In the genomic region with DNA sequence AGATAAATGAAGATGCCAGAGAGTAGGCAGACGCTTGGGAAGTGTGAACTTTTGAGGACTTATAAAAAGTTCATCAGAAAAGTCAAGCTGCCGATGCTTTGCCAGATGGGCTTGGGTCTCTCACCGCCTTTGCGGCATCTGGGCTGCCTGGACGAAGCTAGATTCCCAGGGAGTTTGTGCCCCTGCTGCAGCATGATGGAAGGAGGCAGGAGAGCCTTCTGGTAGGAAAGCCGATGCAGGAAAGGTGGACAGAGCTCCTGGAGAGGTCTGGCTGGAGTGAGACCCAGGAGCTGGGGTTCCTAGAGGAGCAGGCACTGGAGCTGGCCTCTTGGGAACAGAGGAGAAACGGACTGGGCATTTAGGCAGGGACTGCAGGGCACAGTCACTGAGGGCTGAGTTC, we compare ENCODE assay signal across 20 cellular contexts. TPM values are rescaled to one million over a fixed set of nuclear protein-coding genes. Genes with fewer than 3 reads are reported as not detected.
"Had no signal": no experiment of that assay in that cellular context is flagged by ENCODE, and none has a peak within 500 bp of the region (broad histone marks: within the 10 kb centered on the region; RNA-seq: fewer than 3 reads in every experiment).

No MANE protein-coding gene starts in this region.

- H3K4me1 ChIP-seq: body of pancreas, left lung, upper lobe of right lung had no signal

- ATAC-seq: activated CD4-positive, CD25-positive, alpha-beta regulatory T cell treated with anti-CD3 and anti-CD28 coated beads, Interleukin-2, amount 50 U/mL, for 24 hours; body of pancreas; left lung; stimulated activated memory B cell treated with anti-CD40 and anti-IgM and Interleukin-4, amounts not matched to agents 10 μg/mL and 1 μg/mL and 100 μg/mL, for 72 hours; T-helper 17 cell; upper lobe of right lung had no signal

- H3K27me3 ChIP-seq: body of pancreas had no signal

- H3K36me3 ChIP-seq: left lung, thoracic aorta, upper lobe of right lung had no signal

- DNase-seq: activated CD4-positive, alpha-beta T cell treated with anti-CD3 and anti-CD28 coated beads, Interleukin-2, amount 50 U/mL, for 1 hour; activated naive CD4-positive, alpha-beta T cell treated with Interleukin-2 at 50 U/mL for 16 hours; activated T-cell treated with anti-CD3 and anti-CD28 coated beads for 4 hours; body of pancreas; central memory CD4-positive, alpha-beta T cell; erythroblast; kidney; left lung; midbrain; occipital lobe; stimulated activated CD4-positive, alpha-beta T cell treated with anti-CD3 and anti-CD28 coated beads, Interleukin-15, amount 100 ng/mL, for 24 hours; stimulated activated CD4-positive, alpha-beta T cell treated with anti-CD3 and anti-CD28 coated beads, Interleukin-2, amount 100 ng/mL, for 48 hours; T-helper 17 cell had no signal

- H3K27ac ChIP-seq: body of pancreas, left lung, skin epidermis, thoracic aorta, upper lobe of right lung had no signal

- H3K9me3 ChIP-seq: body of pancreas, left lung, thoracic aorta, upper lobe of right lung had no signal

- H3K4me3 ChIP-seq: body of pancreas, left lung, skin epidermis, thoracic aorta, upper lobe of right lung had no signal

RNA-seq across cellular contexts. Expression of a gene that starts 51.9 kb away (rescaled TPM):
- total RNA-seq: activated T-helper 1 cell treated with anti-CD3 and anti-CD28 coated beads, Interleukin-12 subunit alpha, Interleukin-12 subunit beta, Interleukin-2, Interleukin-4 antibody, amounts not matched to agents 30 ng/mL and 10 ng/mL and 1 ng/mL, durations not matched to agents 14 hours and 24 hours and 36 hours; lung microvascular endothelial cell; T-helper 17 cell; thoracic aorta had no signal
